In genomic region chr11:32043737-32044515, GRCh38 we compare ENCODE assay signal across 23 cellular contexts.
"Had no signal": no experiment of that assay in that cellular context is flagged by ENCODE, and none has a peak within 500 bp of the region (broad histone marks: within the 10 kb centered on the region; RNA-seq: fewer than 3 reads in every experiment).

No MANE protein-coding gene starts in this region.

- H3K27me3 ChIP-seq: body of pancreas, uterus had no signal

- H3K27ac ChIP-seq: body of pancreas, gastrocnemius medialis, heart left ventricle, uterus had no signal

- H3K36me3 Mint-ChIP-seq: activated CD8-positive, alpha-beta memory T cell treated with anti-CD3 and anti-CD28 coated beads, Interleukin-2, amount 10 ng/mL, durations not matched to agents 7 days and 5 days; activated naive CD8-positive, alpha-beta T cell treated with anti-CD3 and anti-CD28 coated beads, Interleukin-2, amount 10 ng/mL, durations not matched to agents 7 days and 5 days; naive thymus-derived CD4-positive, alpha-beta T cell had no signal

- ATAC-seq: activated CD8-positive, alpha-beta memory T cell treated with anti-CD3 and anti-CD28 coated beads, Interleukin-2, amount 10 ng/mL, durations not matched to agents 7 days and 5 days; activated T-helper 17 cell treated with anti-CD3 and anti-CD28 coated beads, Interleukin-2, amount 50 U/mL, for 72 hours; body of pancreas; effector memory CD8-positive, alpha-beta T cell; gastrocnemius medialis; heart left ventricle; left ventricle myocardium superior; naive thymus-derived CD4-positive, alpha-beta T cell; stimulated activated naive CD8-positive, alpha-beta T cell treated with anti-CD3 and anti-CD28 coated beads, Interleukin-15, Interleukin-2, amounts not matched to agents 100 U/mL and 50 U/mL, for 24 hours had no signal

- H3K4me1 ChIP-seq: body of pancreas, gastrocnemius medialis, heart left ventricle, uterus had no signal

- H3K36me3 ChIP-seq: gastrocnemius medialis, heart left ventricle, tibial nerve, uterus had no signal

- H3K4me1 Mint-ChIP-seq: activated B cell treated with CpG ODN at 0.5 μM for 24 hours; activated CD4-positive, alpha-beta memory T cell treated with anti-CD3 and anti-CD28 coated beads, Interleukin-2, amount 10 ng/mL, durations not matched to agents 7 days and 5 days; activated CD8-positive, alpha-beta memory T cell treated with anti-CD3 and anti-CD28 coated beads, Interleukin-2, amount 10 ng/mL, durations not matched to agents 7 days and 5 days; activated naive CD8-positive, alpha-beta T cell treated with anti-CD3 and anti-CD28 coated beads, Interleukin-2, amount 10 ng/mL, durations not matched to agents 7 days and 5 days; activated T-helper 17 cell treated with anti-CD3 and anti-CD28 coated beads, Interleukin-2, amount 50 U/mL, for 72 hours; naive thymus-derived CD4-positive, alpha-beta T cell had no signal

- H3K4me3 ChIP-seq: body of pancreas, gastrocnemius medialis, heart left ventricle, tibial nerve, uterus had no signal

- DNase-seq: activated B cell treated with CpG ODN at 0.5 μM for 24 hours; activated CD4-positive, alpha-beta memory T cell treated with anti-CD3 and anti-CD28 coated beads, Interleukin-2, amount 10 ng/mL, durations not matched to agents 7 days and 5 days; activated CD4-positive, alpha-beta T cell treated with anti-CD3 and anti-CD28 coated beads for 48 hours; activated CD8-positive, alpha-beta memory T cell treated with anti-CD3 and anti-CD28 coated beads, Interleukin-2, amount 10 ng/mL, durations not matched to agents 7 days and 5 days; activated naive CD4-positive, alpha-beta T cell treated with Interleukin-2 at 50 U/mL for 16 hours; activated naive CD8-positive, alpha-beta T cell treated with anti-CD3 and anti-CD28 coated beads, Interleukin-2, amount 10 ng/mL, durations not matched to agents 7 days and 5 days; activated T-cell treated with anti-CD3 and anti-CD28 coated beads, Interleukin-2, amount 50 U/mL, for 1 hour; amygdala; body of pancreas; dermis blood vessel endothelial cell; effector memory CD8-positive, alpha-beta T cell; gastrocnemius medialis; heart left ventricle; kidney glomerular epithelial cell; left ventricle myocardium superior; naive thymus-derived CD4-positive, alpha-beta T cell; stimulated activated CD4-positive, alpha-beta T cell treated with anti-CD3 and anti-CD28 coated beads, Interleukin-12 subunit alpha, Interleukin-12 subunit beta, amount 100 ng/mL, for 4 hours; stimulated activated CD4-positive, alpha-beta T cell treated with anti-CD3 and anti-CD28 coated beads, Interleukin-2, amount 100 ng/mL, for 24 hours; stimulated activated naive CD8-positive, alpha-beta T cell treated with anti-CD3 and anti-CD28 coated beads, Interleukin-15, Interleukin-2, amounts not matched to agents 100 U/mL and 50 U/mL, for 24 hours; uterus had no signal

- H3K27ac Mint-ChIP-seq: activated B cell treated with CpG ODN at 0.5 μM for 24 hours; activated CD4-positive, alpha-beta memory T cell treated with anti-CD3 and anti-CD28 coated beads, Interleukin-2, amount 10 ng/mL, durations not matched to agents 7 days and 5 days; activated CD8-positive, alpha-beta memory T cell treated with anti-CD3 and anti-CD28 coated beads, Interleukin-2, amount 10 ng/mL, durations not matched to agents 7 days and 5 days; activated naive CD8-positive, alpha-beta T cell treated with anti-CD3 and anti-CD28 coated beads, Interleukin-2, amount 10 ng/mL, durations not matched to agents 7 days and 5 days; activated T-helper 17 cell treated with anti-CD3 and anti-CD28 coated beads, Interleukin-2, amount 50 U/mL, for 72 hours; effector memory CD8-positive, alpha-beta T cell; naive thymus-derived CD4-positive, alpha-beta T cell; T-helper 2 cell treated with Interferon-gamma antibody and Interleukin-4, amounts not matched to agents 5 μg/mL and 100 μg/mL, for 36 hours had no signal

- H3K9me3 Mint-ChIP-seq: activated B cell treated with CpG ODN at 0.5 μM for 24 hours; activated CD4-positive, alpha-beta memory T cell treated with anti-CD3 and anti-CD28 coated beads, Interleukin-2, amount 10 ng/mL, durations not matched to agents 7 days and 5 days; activated naive CD8-positive, alpha-beta T cell treated with anti-CD3 and anti-CD28 coated beads, Interleukin-2, amount 10 ng/mL, durations not matched to agents 7 days and 5 days; activated T-helper 17 cell treated with anti-CD3 and anti-CD28 coated beads, Interleukin-2, amount 50 U/mL, for 72 hours; effector memory CD8-positive, alpha-beta T cell; T-helper 2 cell treated with Interferon-gamma antibody and Interleukin-4, amounts not matched to agents 5 μg/mL and 100 μg/mL, for 36 hours had no signal

- H3K4me3 Mint-ChIP-seq: activated B cell treated with CpG ODN at 0.5 μM for 24 hours; activated CD4-positive, alpha-beta memory T cell treated with anti-CD3 and anti-CD28 coated beads, Interleukin-2, amount 10 ng/mL, durations not matched to agents 7 days and 5 days; activated CD8-positive, alpha-beta memory T cell treated with anti-CD3 and anti-CD28 coated beads, Interleukin-2, amount 10 ng/mL, durations not matched to agents 7 days and 5 days; activated naive CD8-positive, alpha-beta T cell treated with anti-CD3 and anti-CD28 coated beads, Interleukin-2, amount 10 ng/mL, durations not matched to agents 7 days and 5 days; activated T-helper 17 cell treated with anti-CD3 and anti-CD28 coated beads, Interleukin-2, amount 50 U/mL, for 72 hours; effector memory CD8-positive, alpha-beta T cell; naive thymus-derived CD4-positive, alpha-beta T cell; T-helper 2 cell treated with Interferon-gamma antibody and Interleukin-4, amounts not matched to agents 5 μg/mL and 100 μg/mL, for 36 hours had no signal

- H3K9me3 ChIP-seq: body of pancreas, gastrocnemius medialis, heart left ventricle, tibial nerve, uterus had no signal
